ENCODE assay signal across 1 cellular context in the genomic region with DNA sequence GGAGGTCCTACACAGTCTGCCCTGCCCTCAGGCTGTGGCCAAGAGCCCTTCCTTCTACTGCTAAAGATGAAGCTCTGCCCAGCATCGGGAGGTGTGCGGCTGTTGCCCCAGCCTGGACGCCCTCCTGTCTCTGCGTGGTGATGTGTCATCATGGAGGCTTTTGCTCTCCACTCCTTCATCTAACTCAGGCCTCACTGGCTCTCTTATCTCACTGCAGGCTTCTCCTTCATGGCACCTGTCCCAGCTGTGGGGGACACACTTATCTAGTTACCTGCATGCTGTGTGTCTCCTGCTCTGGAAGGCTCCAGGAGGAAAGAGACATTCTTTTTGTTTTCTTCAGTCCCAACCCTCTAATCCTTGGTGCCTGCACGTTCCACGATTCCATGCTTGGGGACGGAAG.
TF ChIP-seq lines count a peak whose summit lies in the region.

No MANE protein-coding gene starts in this region.

TF ChIP-seq in K562, 482 proteins besides CTCF, POLR2A, EP300 and RAD21 (continued from another document and continues in another):
- TF ChIP-seq ATF6 (CRISPR knock-in tag; IDR thresholded peaks at IDR 0.05) (0 out of 2 replicates have a peak, but pooled peaks have one; percentile 45), SP1 (CRISPR knock-in tag; IDR thresholded peaks at IDR 0.05) (no peak), ATF3 (IDR thresholded peaks at IDR 0.05) (peak; percentile 46), ATF3 (CRISPR knock-in tag; conservative IDR thresholded peaks at IDR 0.05) (peak; percentile 63; the same call in 1 of the 2 replicates), SP2 (IDR thresholded peaks at IDR 0.05; ENCODE audit: extremely low read depth, low read depth, low read length, poor library complexity, severe bottlenecking) (no peak), NFIX (CRISPR knock-in tag; IDR thresholded peaks at IDR 0.05; ENCODE audit: low read depth) (no peak), GATAD2A (IDR thresholded peaks at IDR 0.05) (0 out of 2 replicates have a peak, but pooled peaks have one; percentile 63), CBFA2T2 (conservative IDR thresholded peaks at IDR 0.05) (peak; percentile 85), BHLHE40 (IDR thresholded peaks at IDR 0.05; ENCODE audit: low read length) (peak; percentile 47; the same call in 1 of the 2 replicates), KDM1A (IDR thresholded peaks at IDR 0.05) (peak in 1 of 2 experiments; percentile 26; a peak in 1 of 4 replicates), MBD1 (CRISPR knock-in tag; IDR thresholded peaks at IDR 0.05) (no peak), SRF (CRISPR knock-in tag; IDR thresholded peaks at IDR 0.05) (no peak), ZNF584 (CRISPR knock-in tag; IDR thresholded peaks at IDR 0.05; ENCODE audit: low read depth) (no peak), SMAD4 (CRISPR knock-in tag; conservative IDR thresholded peaks at IDR 0.05) (peak; percentile 38), IRF1 (CRISPR knock-in tag; IDR thresholded peaks at IDR 0.05; ENCODE audit: borderline replicate concordance) (no peak), MYC (IDR thresholded peaks at IDR 0.05; ENCODE audit: low read depth, low read length) (0 out of 2 replicates have a peak, but pooled peaks have one; percentile 35), MYC (CRISPR knock-in tag; IDR thresholded peaks at IDR 0.05; ENCODE audit: borderline replicate concordance, low read depth) (no peak), ZNF316 (IDR thresholded peaks at IDR 0.05) (no peak), IRF2 (CRISPR knock-in tag; IDR thresholded peaks at IDR 0.05) (no peak), ZBTB1 (CRISPR knock-in tag; IDR thresholded peaks at IDR 0.05; ENCODE audit: borderline replicate concordance, low read depth) (no peak), E2F6 (IDR thresholded peaks at IDR 0.05; ENCODE audit: borderline replicate concordance in 1 of 2, extremely low read depth in 1 of 2, insufficient read depth in 1 of 2, insufficient read length in 1 of 2, low read depth in 1 of 2, low read length in 1 of 2, poor library complexity in 1 of 2, severe bottlenecking in 1 of 2) (peak; percentile 14 to 22), ZNF175 (CRISPR knock-in tag; IDR thresholded peaks at IDR 0.05; ENCODE audit: low read depth) (no peak), ZNF436 (CRISPR knock-in tag; IDR thresholded peaks at IDR 0.05) (no peak), MTA2 (IDR thresholded peaks at IDR 0.05; ENCODE audit: low read depth) (no peak), PML (IDR thresholded peaks at IDR 0.05; ENCODE audit: low read length) (no peak), YY1 (IDR thresholded peaks at IDR 0.05; ENCODE audit: borderline replicate concordance in 1 of 3, control insufficient read depth in 1 of 3, extremely low read depth in 1 of 3, insufficient read depth in 3 of 3, insufficient read length in 1 of 3, insufficient replicate concordance in 2 of 3, low read depth in 1 of 3, low read length in 2 of 3) (peak in 2 of 3 experiments; percentile 74 to 83), CBFA2T3 (IDR thresholded peaks at IDR 0.05) (peak; percentile 90), MXI1 (IDR thresholded peaks at IDR 0.05; ENCODE audit: low read depth, low read length) (no peak), FOXP1 (CRISPR knock-in tag; IDR thresholded peaks at IDR 0.05) (no peak), SMAD1 (IDR thresholded peaks at IDR 0.05; ENCODE audit: low read depth, low read length, partially characterized antibody) (no peak), ATF1 (CRISPR knock-in tag; IDR thresholded peaks at IDR 0.05) (no peak), ATF1 (tag; IDR thresholded peaks at IDR 0.05) (no peak)
- TF ChIP-seq, protein P1, sequence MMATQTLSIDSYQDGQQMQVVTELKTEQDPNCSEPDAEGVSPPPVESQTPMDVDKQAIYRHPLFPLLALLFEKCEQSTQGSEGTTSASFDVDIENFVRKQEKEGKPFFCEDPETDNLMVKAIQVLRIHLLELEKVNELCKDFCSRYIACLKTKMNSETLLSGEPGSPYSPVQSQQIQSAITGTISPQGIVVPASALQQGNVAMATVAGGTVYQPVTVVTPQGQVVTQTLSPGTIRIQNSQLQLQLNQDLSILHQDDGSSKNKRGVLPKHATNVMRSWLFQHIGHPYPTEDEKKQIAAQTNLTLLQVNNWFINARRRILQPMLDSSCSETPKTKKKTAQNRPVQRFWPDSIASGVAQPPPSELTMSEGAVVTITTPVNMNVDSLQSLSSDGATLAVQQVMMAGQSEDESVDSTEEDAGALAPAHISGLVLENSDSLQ (IDR thresholded peaks at IDR 0.05) = peak; percentile 14; the same call in 1 of the 2 replicates
- TF ChIP-seq, protein P2, sequence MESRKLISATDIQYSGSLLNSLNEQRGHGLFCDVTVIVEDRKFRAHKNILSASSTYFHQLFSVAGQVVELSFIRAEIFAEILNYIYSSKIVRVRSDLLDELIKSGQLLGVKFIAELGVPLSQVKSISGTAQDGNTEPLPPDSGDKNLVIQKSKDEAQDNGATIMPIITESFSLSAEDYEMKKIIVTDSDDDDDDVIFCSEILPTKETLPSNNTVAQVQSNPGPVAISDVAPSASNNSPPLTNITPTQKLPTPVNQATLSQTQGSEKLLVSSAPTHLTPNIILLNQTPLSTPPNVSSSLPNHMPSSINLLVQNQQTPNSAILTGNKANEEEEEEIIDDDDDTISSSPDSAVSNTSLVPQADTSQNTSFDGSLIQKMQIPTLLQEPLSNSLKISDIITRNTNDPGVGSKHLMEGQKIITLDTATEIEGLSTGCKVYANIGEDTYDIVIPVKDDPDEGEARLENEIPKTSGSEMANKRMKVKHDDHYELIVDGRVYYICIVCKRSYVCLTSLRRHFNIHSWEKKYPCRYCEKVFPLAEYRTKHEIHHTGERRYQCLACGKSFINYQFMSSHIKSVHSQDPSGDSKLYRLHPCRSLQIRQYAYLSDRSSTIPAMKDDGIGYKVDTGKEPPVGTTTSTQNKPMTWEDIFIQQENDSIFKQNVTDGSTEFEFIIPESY (CRISPR knock-in tag; IDR thresholded peaks at IDR 0.05) = no peak
- TF ChIP-seq, protein P3, sequence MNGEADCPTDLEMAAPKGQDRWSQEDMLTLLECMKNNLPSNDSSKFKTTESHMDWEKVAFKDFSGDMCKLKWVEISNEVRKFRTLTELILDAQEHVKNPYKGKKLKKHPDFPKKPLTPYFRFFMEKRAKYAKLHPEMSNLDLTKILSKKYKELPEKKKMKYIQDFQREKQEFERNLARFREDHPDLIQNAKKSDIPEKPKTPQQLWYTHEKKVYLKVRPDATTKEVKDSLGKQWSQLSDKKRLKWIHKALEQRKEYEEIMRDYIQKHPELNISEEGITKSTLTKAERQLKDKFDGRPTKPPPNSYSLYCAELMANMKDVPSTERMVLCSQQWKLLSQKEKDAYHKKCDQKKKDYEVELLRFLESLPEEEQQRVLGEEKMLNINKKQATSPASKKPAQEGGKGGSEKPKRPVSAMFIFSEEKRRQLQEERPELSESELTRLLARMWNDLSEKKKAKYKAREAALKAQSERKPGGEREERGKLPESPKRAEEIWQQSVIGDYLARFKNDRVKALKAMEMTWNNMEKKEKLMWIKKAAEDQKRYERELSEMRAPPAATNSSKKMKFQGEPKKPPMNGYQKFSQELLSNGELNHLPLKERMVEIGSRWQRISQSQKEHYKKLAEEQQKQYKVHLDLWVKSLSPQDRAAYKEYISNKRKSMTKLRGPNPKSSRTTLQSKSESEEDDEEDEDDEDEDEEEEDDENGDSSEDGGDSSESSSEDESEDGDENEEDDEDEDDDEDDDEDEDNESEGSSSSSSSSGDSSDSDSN (IDR thresholded peaks at IDR 0.05; ENCODE audit: borderline replicate concordance in 1 of 2, low read depth in 2 of 2, low read length in 2 of 2) = 0 out of 4 replicates have a peak, but pooled peaks of 1 of the 2 experiments have one; percentile 39
